In the genomic region with DNA sequence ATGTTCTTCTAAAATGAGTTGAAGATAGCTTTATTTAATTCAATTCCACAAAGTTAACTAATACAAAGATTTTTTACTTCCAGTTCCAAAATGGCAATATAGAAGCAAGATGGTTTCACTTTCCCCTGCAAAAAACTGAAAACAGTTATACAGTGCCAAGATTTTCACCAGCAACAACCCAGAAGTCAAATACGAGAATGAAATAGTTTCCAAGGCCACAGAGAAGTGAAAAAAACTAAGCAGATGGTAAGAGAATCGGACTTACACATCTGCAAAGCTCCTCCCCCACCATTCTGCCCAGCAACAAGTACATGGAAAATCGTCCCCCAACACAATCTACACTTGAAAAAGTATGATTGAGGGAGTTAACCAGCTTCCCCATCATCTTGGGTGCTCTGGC, we compare ENCODE assay signal across 17 cellular contexts. TPM values are rescaled to one million over a fixed set of nuclear protein-coding genes. Genes with fewer than 3 reads are reported as not detected.
"Had no signal": no experiment of that assay in that cellular context is flagged by ENCODE, and none has a peak within 500 bp of the region (broad histone marks: within the 10 kb centered on the region; RNA-seq: fewer than 3 reads in every experiment).

No MANE protein-coding gene starts in this region.

- H3K36me3 ChIP-seq: brain microvascular endothelial cell, heart left ventricle, stomach, thoracic aorta had no signal

- H3K4me1 ChIP-seq: heart left ventricle, stomach had no signal

- H3K27ac ChIP-seq: brain microvascular endothelial cell, heart left ventricle, stomach, thoracic aorta had no signal

- DNase-seq: activated CD4-positive, alpha-beta T cell treated with anti-CD3 and anti-CD28 coated beads, Interleukin-2, amount 50 U/mL, for 1 hour; activated effector memory CD4-positive, alpha-beta T cell treated with Interleukin-2 at 50 U/mL for 16 hours; brain microvascular endothelial cell; heart left ventricle; islet precursor cell; stomach had no signal

- ATAC-seq: activated naive CD4-positive, alpha-beta T cell treated with anti-CD3 and anti-CD28 coated beads, Interleukin-2, amount 50 U/mL, for 72 hours; heart left ventricle; left lobe of liver had no signal

- H3K9me3 ChIP-seq: stomach, thoracic aorta had no signal

- H3K4me3 ChIP-seq: heart left ventricle, stomach, thoracic aorta had no signal

- H3K27me3 ChIP-seq: brain microvascular endothelial cell, heart left ventricle, stomach had no signal

RNA-seq across cellular contexts. Expression of gene KEL, which starts 30.3 kb away (rescaled TPM):
- total RNA-seq: thoracic aorta had no signal

RNA-seq across cellular contexts. Expression of gene OR9A2, which starts 34.5 kb away (rescaled TPM):
- total RNA-seq: dermis microvascular lymphatic vessel endothelial cell; left lobe of liver; osteocyte; stomach; T-helper 2 cell treated with Interferon-gamma antibody and Interleukin-4, amounts not matched to agents 100 ng/mL and 5 ng/mL, for 36 hours; thoracic aorta had no signal
- polyA plus RNA-seq: esophagus, heart left ventricle, neural cell, stomach, urinary bladder had no signal

RNA-seq across cellular contexts. Expression of gene LLCFC1, which starts 53.1 kb away (rescaled TPM):
- total RNA-seq: activated naive CD4-positive, alpha-beta T cell treated with anti-CD3 and anti-CD28 coated beads, Interleukin-2, amount 50 U/mL, for 72 hours; cerebellum; dermis microvascular lymphatic vessel endothelial cell; frontal cortex; heart left ventricle; left lobe of liver; osteocyte; stomach; T-helper 2 cell treated with Interferon-gamma antibody and Interleukin-4, amounts not matched to agents 100 ng/mL and 5 ng/mL, for 36 hours; thoracic aorta; urinary bladder had no signal
- polyA plus RNA-seq: esophagus, heart left ventricle, neural cell, urinary bladder had no signal

RNA-seq across cellular contexts. Expression of gene TRPV5, which starts 58.9 kb away (rescaled TPM):
- total RNA-seq: activated naive CD4-positive, alpha-beta T cell treated with anti-CD3 and anti-CD28 coated beads, Interleukin-2, amount 50 U/mL, for 72 hours; dermis microvascular lymphatic vessel endothelial cell; frontal cortex; heart left ventricle; left lobe of liver; osteocyte; stomach; T-helper 2 cell treated with Interferon-gamma antibody and Interleukin-4, amounts not matched to agents 100 ng/mL and 5 ng/mL, for 36 hours; thoracic aorta had no signal
- polyA plus RNA-seq: esophagus, heart left ventricle, neural cell, stomach, urinary bladder had no signal

RNA-seq across cellular contexts. Expression of gene OR6V1, which starts 59.7 kb away (rescaled TPM):
- total RNA-seq: activated naive CD4-positive, alpha-beta T cell treated with anti-CD3 and anti-CD28 coated beads, Interleukin-2, amount 50 U/mL, for 72 hours; cerebellum; dermis microvascular lymphatic vessel endothelial cell; frontal cortex; heart left ventricle; left lobe of liver; osteocyte; stomach; T-helper 2 cell treated with Interferon-gamma antibody and Interleukin-4, amounts not matched to agents 100 ng/mL and 5 ng/mL, for 36 hours; thoracic aorta; urinary bladder had no signal
- polyA plus RNA-seq: esophagus, heart left ventricle, neural cell, stomach, urinary bladder had no signal
